ENCODE assay signal across 21 cellular contexts in the genomic region with DNA sequence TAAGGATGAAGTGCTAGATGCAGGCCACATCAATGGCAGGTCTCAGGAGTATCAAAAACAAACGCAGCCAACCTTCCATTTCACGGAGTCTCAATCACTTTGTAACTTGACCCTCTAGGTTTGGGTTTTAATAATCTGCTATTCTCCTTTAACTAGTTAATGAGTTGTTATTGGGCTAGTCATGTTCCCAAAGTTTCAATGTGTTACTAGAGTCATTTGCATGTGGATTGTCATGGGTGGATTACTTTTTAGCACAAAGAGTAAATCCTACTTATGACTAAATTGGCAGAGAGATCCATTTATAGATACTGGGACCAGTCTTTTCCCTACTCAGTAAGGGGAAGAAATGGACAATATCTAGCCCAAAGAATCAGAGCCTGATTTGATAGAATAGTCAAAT.
DNase-seq lines count a peak whose midpoint lies in the region; ATAC-seq and TF ChIP-seq lines count a peak whose summit lies in the region.
"Had no signal": no experiment of that assay in that cellular context is flagged by ENCODE, and none has a peak within 500 bp of the region (broad histone marks: within the 10 kb centered on the region; RNA-seq: fewer than 3 reads in every experiment).

No MANE protein-coding gene starts in this region.

- peaks cover 0 to 5% (median 3%) of the 10 kb centered on the region in 8 donors for H3K9me3 ChIP-seq in spleen
- no peaks in the 10 kb centered on the region for H3K9me3 ChIP-seq in CD4-positive, alpha-beta memory T cell (ENCODE audit: control insufficient read depth in 1 of 2, low read length in 2 of 2)
- H3K9me3 ChIP-seq: sigmoid colon, SK-N-SH, thyroid gland had no signal

- H3K9me3 Mint-ChIP-seq in endothelial cell (ENCODE audit: unreplicated experiment): no peaks in the 10 kb centered on the region
- peaks cover 0 to 5% (median under 1%) of the 10 kb centered on the region in 8 donors for H3K9me3 Mint-ChIP-seq in CD4-positive, alpha-beta memory T cell

- H3K4me3 ChIP-seq in spleen: no peak overlapping the region
- no peak overlapping the region for H3K4me3 ChIP-seq in CD4-positive, alpha-beta memory T cell (ENCODE audit: low read length in 2 of 2)
- H3K4me3 ChIP-seq: GM23338, sigmoid colon, thyroid gland had no signal

- intact Hi-C loops in spleen (cut with DNase I; ENCODE audit: low total_unique reads): no loop called here
- intact Hi-C loops in CD4-positive, alpha-beta memory T cell (cut with micrococcal nuclease): no loop called here

- no peaks in the 10 kb centered on the region for H3K36me3 ChIP-seq in spleen
- H3K36me3 ChIP-seq in CD4-positive, alpha-beta memory T cell (ENCODE audit: insufficient read depth, low read length): no peaks in the 10 kb centered on the region
- H3K36me3 ChIP-seq: sigmoid colon, thyroid gland had no signal

- H3K27me3 ChIP-seq in spleen (replicated peaks in 1 of 7): no peaks in the 10 kb centered on the region
- H3K27me3 ChIP-seq in CD4-positive, alpha-beta memory T cell (ENCODE audit: insufficient read depth, low read length): no peaks in the 10 kb centered on the region
- H3K27me3 ChIP-seq: sigmoid colon, thyroid gland had no signal

- peak; percentile 29 for ATAC-seq in GM18909 (IDR thresholded peaks at IDR 0.05; ENCODE audit: poor library complexity, unreplicated experiment)
- peak; percentile 28 for ATAC-seq in GM21825 (IDR thresholded peaks at IDR 0.05; ENCODE audit: unreplicated experiment)
- peak; percentile 30 for ATAC-seq in HG03457 (IDR thresholded peaks at IDR 0.05; ENCODE audit: unreplicated experiment)
- ATAC-seq: GM23338 had no signal

- TF ChIP-seq POLR2A in spleen (IDR thresholded peaks at IDR 0.05): no peak

- no peak overlapping the region for H3K27ac Mint-ChIP-seq in endothelial cell (ENCODE audit: unreplicated experiment)
- H3K27ac Mint-ChIP-seq in CD4-positive, alpha-beta memory T cell: no peak overlapping the region
- H3K27ac Mint-ChIP-seq: activated CD4-positive, alpha-beta T cell treated with anti-CD3 and anti-CD28 coated beads, Interleukin-2, amount 10 ng/mL, durations not matched to agents 7 days and 5 days; activated naive CD8-positive, alpha-beta T cell treated with anti-CD3 and anti-CD28 coated beads, Interleukin-2, amount 10 ng/mL, durations not matched to agents 7 days and 5 days; GM23338 had no signal

- CTCF ChIA-PET in CD4-positive, alpha-beta memory T cell (lab: Charles Lee; ENCODE audit: partially characterized antibody): no interaction called here

- DNase-seq in spleen: no peak
- no peak for DNase-seq in endothelial cell (ENCODE audit: low spot score)
- no peak for DNase-seq in NCI-H1105 (lab: John Stamatoyannopoulos, UW)
- no peak for DNase-seq in CD4-positive, alpha-beta memory T cell
- no peak for DNase-seq in HPDE6-E6E7 (ENCODE audit: extremely low spot score)
- DNase-seq: activated CD4-positive, alpha-beta T cell treated with anti-CD3 and anti-CD28 coated beads, Interleukin-2, amount 10 ng/mL, durations not matched to agents 7 days and 5 days; activated naive CD8-positive, alpha-beta T cell treated with anti-CD3 and anti-CD28 coated beads, Interleukin-2, amount 10 ng/mL, durations not matched to agents 7 days and 5 days; activated T-cell treated with anti-CD3 and anti-CD28 coated beads for 4 hours; effector CD4-positive, alpha-beta T cell; hippocampal formation; midbrain; NCI-H2081 treated with DMSO at 0.1 percent for 48 hours; NCI-H526; sigmoid colon; SK-N-SH; stimulated activated CD4-positive, alpha-beta T cell treated with anti-CD3 and anti-CD28 coated beads, Interleukin-4, amount 100 ng/mL, for 1 hour; thyroid gland had no signal

- no peaks in the 10 kb centered on the region for H3K36me3 Mint-ChIP-seq in endothelial cell (ENCODE audit: low read depth, unreplicated experiment)
- peaks cover 0 to 3% of the 10 kb centered on the region in 2 donors for H3K36me3 Mint-ChIP-seq in CD4-positive, alpha-beta memory T cell

- H3K27me3 Mint-ChIP-seq in endothelial cell (ENCODE audit: unreplicated experiment): peaks cover under 1% of the 10 kb centered on the region
- no peaks in the 10 kb centered on the region for H3K27me3 Mint-ChIP-seq in CD4-positive, alpha-beta memory T cell
- H3K27me3 Mint-ChIP-seq: activated CD4-positive, alpha-beta T cell treated with anti-CD3 and anti-CD28 coated beads, Interleukin-2, amount 10 ng/mL, durations not matched to agents 7 days and 5 days; activated naive CD8-positive, alpha-beta T cell treated with anti-CD3 and anti-CD28 coated beads, Interleukin-2, amount 10 ng/mL, durations not matched to agents 7 days and 5 days had no signal

- H3K4me1 ChIP-seq in spleen: peaks cover 0 to 46% (median 15%) of the 10 kb centered on the region in 6 donors
- H3K4me1 ChIP-seq in CD4-positive, alpha-beta memory T cell (ENCODE audit: insufficient read depth, low read length): peaks cover 12% of the 10 kb centered on the region
- H3K4me1 ChIP-seq: sigmoid colon, thyroid gland had no signal

- H3K4me3 Mint-ChIP-seq in endothelial cell (ENCODE audit: unreplicated experiment): no peak overlapping the region
- H3K4me3 Mint-ChIP-seq in CD4-positive, alpha-beta memory T cell: no peak overlapping the region
- H3K4me3 Mint-ChIP-seq: activated CD4-positive, alpha-beta T cell treated with anti-CD3 and anti-CD28 coated beads, Interleukin-2, amount 10 ng/mL, durations not matched to agents 7 days and 5 days; activated naive CD8-positive, alpha-beta T cell treated with anti-CD3 and anti-CD28 coated beads, Interleukin-2, amount 10 ng/mL, durations not matched to agents 7 days and 5 days; GM23338 had no signal

- POLR2A ChIA-PET in CD4-positive, alpha-beta memory T cell (lab: Charles Lee; ENCODE audit: partially characterized antibody): no interaction called here

- 69 to 87% (median 74%) methylated on average over 2 of the region's 2 CpGs for WGBS in spleen, 5 donors

- TF ChIP-seq CTCF in spleen (IDR thresholded peaks at IDR 0.05 in 8 of 11, conservative IDR thresholded peaks at IDR 0.05 in 3 of 11) (no peak), endothelial cell (IDR thresholded peaks at IDR 0.05; ENCODE audit: unreplicated experiment) (no peak)

- H3K4me1 Mint-ChIP-seq in endothelial cell (ENCODE audit: unreplicated experiment): no peaks in the 10 kb centered on the region
- H3K4me1 Mint-ChIP-seq in CD4-positive, alpha-beta memory T cell: peaks cover 10 to 23% (median 15%) of the 10 kb centered on the region in 4 donors
- H3K4me1 Mint-ChIP-seq: GM23338 had no signal

- peak overlapping the region in 7 of 8 donors; percentile 48 to 76 (median 59) for H3K27ac ChIP-seq in spleen
- H3K27ac ChIP-seq in CD4-positive, alpha-beta memory T cell (ENCODE audit: low read depth, low read length): no peak overlapping the region
- H3K27ac ChIP-seq: sigmoid colon, thyroid gland had no signal
